Comparison of ENCODE assay signal across 26 cellular contexts in the genomic region with DNA sequence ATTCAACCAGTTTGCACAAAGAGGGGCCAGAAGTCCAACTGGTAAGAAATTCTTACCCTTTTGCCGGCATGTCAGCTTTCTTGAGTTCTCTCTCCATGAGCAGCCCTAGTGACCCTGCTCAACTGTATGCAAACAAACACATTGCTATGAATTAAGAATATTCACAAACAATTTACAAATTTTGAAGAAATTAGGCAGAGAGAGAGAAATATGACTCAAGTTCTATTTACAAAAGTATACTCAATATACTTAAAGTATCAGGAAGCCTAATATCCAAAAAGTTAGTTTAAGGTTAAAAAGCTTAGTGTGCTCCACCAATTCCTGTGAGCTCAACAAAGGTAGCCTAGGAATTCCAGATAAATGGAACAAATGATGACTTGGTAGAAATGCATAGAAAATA.
"Had no signal": no experiment of that assay in that cellular context is flagged by ENCODE, and none has a peak within 500 bp of the region (broad histone marks: within the 10 kb centered on the region; RNA-seq: fewer than 3 reads in every experiment).

No MANE protein-coding gene starts in this region.

- H3K4me2 ChIP-seq: hepatocyte had no signal

- H3K27ac ChIP-seq: colonic mucosa, coronary artery, dorsolateral prefrontal cortex, epithelial cell of prostate, esophagus muscularis mucosa, esophagus squamous epithelium, foreskin keratinocyte, gastrocnemius medialis, gastroesophageal sphincter, heart left ventricle, heart right ventricle, hepatocyte had no signal

- H2AFZ ChIP-seq: hepatocyte had no signal

- H3K27me3 ChIP-seq: colonic mucosa, esophagus muscularis mucosa, esophagus squamous epithelium, foreskin keratinocyte, gastroesophageal sphincter, heart left ventricle, heart right ventricle, hepatocyte had no signal

- ATAC-seq: effector memory CD8-positive, alpha-beta T cell; esophagus mucosa; foreskin keratinocyte; gastrocnemius medialis; gastroesophageal sphincter; heart left ventricle; heart right ventricle had no signal

- H3K27ac Mint-ChIP-seq: dendritic cell treated with granulocyte-macrophage colony-stimulating factor and Interleukin-4, amounts not matched to agents 40 ng/mL and 50 ng/mL, for 4 days; effector memory CD8-positive, alpha-beta T cell; endodermal cell had no signal

- H3K36me3 ChIP-seq: colonic mucosa, esophagus muscularis mucosa, esophagus squamous epithelium, gastrocnemius medialis, gastroesophageal sphincter, heart left ventricle, heart right ventricle had no signal

- H3K79me2 ChIP-seq: hepatocyte had no signal

- DNase-seq: colonic mucosa; cortex of kidney; dermis blood vessel endothelial cell; dorsolateral prefrontal cortex; effector CD4-positive, alpha-beta T cell; effector CD8-positive, alpha-beta T cell; effector memory CD4-positive, alpha-beta T cell; effector memory CD8-positive, alpha-beta T cell; endodermal cell; erythroblast; esophagus squamous epithelium; foreskin fibroblast; foreskin keratinocyte; foreskin melanocyte; gastrocnemius medialis; glutamatergic neuron; head of caudate nucleus; heart left ventricle; heart right ventricle had no signal

- H3K4me1 ChIP-seq: colonic mucosa, foreskin keratinocyte, gastrocnemius medialis, gastroesophageal sphincter had no signal

- H3K4me3 Mint-ChIP-seq: dendritic cell treated with granulocyte-macrophage colony-stimulating factor and Interleukin-4, amounts not matched to agents 40 ng/mL and 50 ng/mL, for 4 days; effector memory CD8-positive, alpha-beta T cell; endodermal cell had no signal

- H3K4me3 ChIP-seq: colonic mucosa, coronary artery, dorsolateral prefrontal cortex, esophagus muscularis mucosa, esophagus squamous epithelium, gastrocnemius medialis, gastroesophageal sphincter, heart left ventricle, heart right ventricle, hepatocyte had no signal

- H3K9me3 ChIP-seq: colonic mucosa, esophagus muscularis mucosa, esophagus squamous epithelium, gastrocnemius medialis, gastroesophageal sphincter had no signal
